11 cellular contexts compared by ENCODE assay signal in genomic region chr10:129658673-129659072, GRCh38.
DNase-seq lines count a peak whose midpoint lies in the region; ATAC-seq and TF ChIP-seq lines count a peak whose summit lies in the region.
"Had no signal": no experiment of that assay in that cellular context is flagged by ENCODE, and none has a peak within 500 bp of the region (broad histone marks: within the 10 kb centered on the region; RNA-seq: fewer than 3 reads in every experiment).

No MANE protein-coding gene starts in this region.

- TF ChIP-seq CTCF in GM06990 (IDR thresholded peaks at IDR 0.05; ENCODE audit: insufficient read depth, low read length, poor library complexity, severe bottlenecking) = peak; percentile 39
- TF ChIP-seq CTCF in HEK293 (tag by site-specific recombination; IDR thresholded peaks at IDR 0.05) = no peak

- no peak for DNase-seq in GM06990 (ENCODE audit: extremely low read depth, insufficient read length)
- DNase-seq in SK-N-DZ (ENCODE audit: low spot score) = peak; percentile 13
- peak; percentile 36 for DNase-seq in left kidney (ENCODE audit: low read depth, low spot score)
- DNase-seq in NCI-H2171 treated with DMSO at 0.1 percent for 48 hours (lab: John Stamatoyannopoulos, UW) = no peak
- no peak for DNase-seq in DMS153 treated with DMSO at 0.1 percent for 48 hours (lab: John Stamatoyannopoulos, UW; ENCODE audit: unreplicated experiment)
- DNase-seq in activated CD4-positive, alpha-beta T cell treated with anti-CD3 and anti-CD28 coated beads for 48 hours = no peak
- DNase-seq: activated CD4-positive, alpha-beta memory T cell treated with anti-CD3 and anti-CD28 coated beads, Interleukin-2, amount 10 ng/mL, durations not matched to agents 7 days and 5 days; NCI-H2171; nucleus accumbens had no signal

- POLR2A ChIA-PET in HEK293 (lab: Yijun Ruan, JAX) = no interaction called here

- H3K9me3 ChIP-seq in HEK293 (ENCODE audit: control insufficient read depth, insufficient read depth, low read depth, low read length) = no peaks in the 10 kb centered on the region

- H3K27ac ChIP-seq in HEK293 (ENCODE audit: extremely low read depth, low read depth, low read length) = no peak overlapping the region

- CTCF ChIA-PET in HEK293 (lab: Yijun Ruan, JAX) = interaction anchor here (0.5 to 2.2 kb wide), 16 partner anchors 9 to 1448 kb away, joined by 3 to 18 read pairs (median 3); no protein-coding TSS in a partner anchor

- no peak overlapping the region for H3K4me3 ChIP-seq in GM06990 (replicated peaks; ENCODE audit: low read depth, low read length)
- H3K4me3 ChIP-seq in HEK293 (ENCODE audit: low read depth, low read length) = no peak overlapping the region

- ATAC-seq in HG02571 (IDR thresholded peaks at IDR 0.05; ENCODE audit: unreplicated experiment) = no peak

- H3K36me3 ChIP-seq in GM06990 (ENCODE audit: control insufficient read depth, insufficient read depth, low read length) (no peaks in the 10 kb centered on the region), HEK293 (ENCODE audit: control insufficient read depth in 2 of 2, insufficient read depth in 1 of 2, low read length in 2 of 2) (no peaks in the 10 kb centered on the region)

- H3K27me3 ChIP-seq in GM06990 (replicated peaks; ENCODE audit: control insufficient read depth, insufficient read depth, low read length) = no peaks in the 10 kb centered on the region

- no peaks in the 10 kb centered on the region; the same call in 1 of the 2 replicates for H3K4me1 ChIP-seq in HEK293 (ENCODE audit: control insufficient read depth, insufficient read depth, low read length)

TF ChIP-seq in HEK293, 187 proteins besides CTCF, POLR2A, EP300 and RAD21:
- TF ChIP-seq ZNF138 (tag by site-specific recombination; IDR thresholded peaks at IDR 0.05; ENCODE audit: borderline replicate concordance) (no peak), ZNF280C (tag by site-specific recombination; IDR thresholded peaks at IDR 0.05) (no peak), ZNF211 (tag by site-specific recombination; IDR thresholded peaks at IDR 0.05; ENCODE audit: low read depth) (no peak), ZNF654 (tag by site-specific recombination; IDR thresholded peaks at IDR 0.05; ENCODE audit: low read depth) (0 out of 2 replicates have a peak, but pooled peaks have one; percentile 16), ZNF311 (tag by site-specific recombination; IDR thresholded peaks at IDR 0.05; ENCODE audit: borderline replicate concordance) (no peak), ZNF645 (tag by site-specific recombination; IDR thresholded peaks at IDR 0.05) (no peak), TCF7L2 (IDR thresholded peaks at IDR 0.05; ENCODE audit: borderline replicate concordance, low read depth, low read length) (no peak), ZBTB48 (tag by site-specific recombination; IDR thresholded peaks at IDR 0.05) (no peak), ZNF2 (tag by site-specific recombination; IDR thresholded peaks at IDR 0.05) (0 out of 2 replicates have a peak, but pooled peaks have one; percentile 20), OSR2 (tag by site-specific recombination; IDR thresholded peaks at IDR 0.05) (no peak), ZNF202 (tag by site-specific recombination; IDR thresholded peaks at IDR 0.05; ENCODE audit: borderline replicate concordance) (no peak), ZNF747 (tag by site-specific recombination; IDR thresholded peaks at IDR 0.05) (no peak)

Comparison
In these comparisons a context has a peak if more than half of its experiments do, and no peak if none do; other contexts are left out.
1. DNase-seq: peak in SK-N-DZ (single experiment) and left kidney (single experiment); none in GM06990 (single experiment), NCI-H2171 treated with DMSO at 0.1 percent for 48 hours (single experiment), DMS153 treated with DMSO at 0.1 percent for 48 hours (single experiment) and activated CD4-positive, alpha-beta T cell treated with anti-CD3 and anti-CD28 coated beads for 48 hours (single experiment).